1 cellular context compared by ENCODE assay signal in the genomic region with DNA sequence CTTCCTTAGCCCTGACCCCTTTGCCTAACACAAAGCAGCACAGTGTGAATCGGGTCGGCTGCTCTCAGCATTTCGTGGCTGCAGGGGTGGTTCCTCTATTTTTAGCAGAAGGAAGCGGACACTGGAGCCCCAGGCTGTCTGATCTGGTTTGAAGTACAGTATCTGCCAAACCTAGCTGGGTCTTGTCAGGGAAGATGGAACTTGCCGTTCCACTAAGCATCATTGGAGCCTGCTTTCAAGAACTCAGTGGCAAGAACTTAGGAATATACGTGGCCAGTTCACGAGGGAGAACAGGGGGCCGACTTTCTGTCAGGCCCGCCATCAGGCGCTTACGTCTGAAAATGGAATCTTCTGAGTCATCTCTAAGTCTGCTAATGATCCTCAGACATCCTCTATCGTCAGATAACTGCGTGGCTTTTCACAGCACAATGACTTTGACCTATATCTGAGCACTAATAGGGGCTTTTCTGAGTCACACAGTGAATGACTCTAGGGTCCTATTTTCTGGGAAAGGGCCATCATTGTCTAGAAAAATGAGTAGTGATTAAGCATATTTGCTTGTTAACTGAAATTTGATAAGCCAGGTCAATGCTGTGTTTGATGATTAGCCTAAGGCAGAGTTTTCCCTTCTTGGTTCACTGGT.
TF ChIP-seq lines count a peak whose summit lies in the region.

No MANE protein-coding gene starts in this region.

TF ChIP-seq in IMR-90, 13 proteins besides CTCF, POLR2A, EP300 and RAD21 (continued from another document):
- TF ChIP-seq, protein P1, sequence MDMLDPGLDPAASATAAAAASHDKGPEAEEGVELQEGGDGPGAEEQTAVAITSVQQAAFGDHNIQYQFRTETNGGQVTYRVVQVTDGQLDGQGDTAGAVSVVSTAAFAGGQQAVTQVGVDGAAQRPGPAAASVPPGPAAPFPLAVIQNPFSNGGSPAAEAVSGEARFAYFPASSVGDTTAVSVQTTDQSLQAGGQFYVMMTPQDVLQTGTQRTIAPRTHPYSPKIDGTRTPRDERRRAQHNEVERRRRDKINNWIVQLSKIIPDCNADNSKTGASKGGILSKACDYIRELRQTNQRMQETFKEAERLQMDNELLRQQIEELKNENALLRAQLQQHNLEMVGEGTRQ (IDR thresholded peaks at IDR 0.05; ENCODE audit: low read depth, low read length) = no peak
